ENCODE assay signal across 13 cellular contexts in genomic region chr6:8080338-8081151, GRCh38. TPM values are rescaled to one million over a fixed set of nuclear protein-coding genes. Genes with fewer than 3 reads are reported as not detected.
DNase-seq lines count a peak whose midpoint lies in the region; ATAC-seq, FAIRE-seq and TF ChIP-seq lines count a peak whose summit lies in the region.
"Had no signal": no experiment of that assay in that cellular context is flagged by ENCODE, and none has a peak within 500 bp of the region (broad histone marks: within the 10 kb centered on the region; RNA-seq: fewer than 3 reads in every experiment).

No MANE protein-coding gene starts in this region.

- no peak for FAIRE-seq in small intestine (lab: Jason Lieb, UNC)

- no peaks in the 10 kb centered on the region for H3K27me3 ChIP-seq in small intestine (ENCODE audit: control insufficient read depth in 2 of 2, insufficient read depth in 2 of 2, low read length in 2 of 2)
- no peaks in the 10 kb centered on the region for H3K27me3 ChIP-seq in neural progenitor cell
- H3K27me3 ChIP-seq in SJCRH30, result no peaks in the 10 kb centered on the region
- H3K27me3 ChIP-seq: thyroid gland had no signal

- H3K79me2 ChIP-seq in neural progenitor cell (ENCODE audit: low read depth), result no peaks in the 10 kb centered on the region

- H4K20me1 ChIP-seq in neural progenitor cell (ENCODE audit: low read depth), result peaks cover 14% of the 10 kb centered on the region

- no peak overlapping the region for H3K4me3 ChIP-seq in fibroblast of pulmonary artery (replicated peaks; ENCODE audit: low read depth, low read length)
- no peak overlapping the region for H3K4me3 ChIP-seq in small intestine (ENCODE audit: low read depth in 1 of 2, low read length in 2 of 2)
- H3K4me3 ChIP-seq in neural progenitor cell, result no peak overlapping the region
- no peak overlapping the region for H3K4me3 ChIP-seq in SJCRH30
- H3K4me3 ChIP-seq: thyroid gland had no signal

- DNase-seq in HCEC 1CT, result peak; percentile 85
- DNase-seq in SIG-M5 (lab: John Stamatoyannopoulos, UW), result peak; percentile 53
- DNase-seq in fibroblast of pulmonary artery (ENCODE audit: low read depth), result peak; percentile 80
- peak; percentile 46 for DNase-seq in small intestine
- DNase-seq in neural progenitor cell (ENCODE audit: low spot score), result no peak
- no peak for DNase-seq in activated CD4-positive, alpha-beta T cell treated with anti-CD3 and anti-CD28 coated beads for 48 hours
- no peak for DNase-seq in SJCRH30
- DNase-seq: NCI-H82, thyroid gland, WERI-Rb-1 had no signal

- 42 to 68% (median 56%) methylated on average over 4 of the region's 4 CpGs for WGBS in small intestine, 3 donors

- no peak for TF ChIP-seq CTCF in fibroblast of pulmonary artery (IDR thresholded peaks at IDR 0.05; ENCODE audit: low read length, missing control alignments)
- no peak for TF ChIP-seq CTCF in neural progenitor cell (IDR thresholded peaks at IDR 0.05)

- H3K36me3 Mint-ChIP-seq in neural progenitor cell, result peaks cover 18% of the 10 kb centered on the region

- no peak overlapping the region for H2AFZ ChIP-seq in neural progenitor cell (replicated peaks)

- peaks cover 2% of the 10 kb centered on the region for H3K9me3 Mint-ChIP-seq in neural progenitor cell
- H3K9me3 Mint-ChIP-seq: activated naive CD4-positive, alpha-beta T cell treated with anti-CD3 and anti-CD28 coated beads, Interleukin-2, amount 50 U/mL, for 72 hours had no signal

- no peaks in the 10 kb centered on the region for H3F3A ChIP-seq in neural progenitor cell (ENCODE audit: low read depth)

- no peak for ATAC-seq in GM18868 (IDR thresholded peaks at IDR 0.05; ENCODE audit: unreplicated experiment)
- ATAC-seq: activated naive CD4-positive, alpha-beta T cell treated with anti-CD3 and anti-CD28 coated beads, Interleukin-2, amount 50 U/mL, for 72 hours had no signal

- H3K36me3 ChIP-seq in small intestine (ENCODE audit: control insufficient read depth in 2 of 2, insufficient read depth in 2 of 2, low read length in 2 of 2) (no peaks in the 10 kb centered on the region), neural progenitor cell (no peaks in the 10 kb centered on the region), SJCRH30 (peaks cover 5% of the 10 kb centered on the region)
- H3K36me3 ChIP-seq: thyroid gland had no signal

- no peaks in the 10 kb centered on the region for H3K4me1 Mint-ChIP-seq in neural progenitor cell

- H3K9ac ChIP-seq in neural progenitor cell, result no peak overlapping the region

- H3K27ac Mint-ChIP-seq in neural progenitor cell, result no peak overlapping the region
- H3K27ac Mint-ChIP-seq: mesothelial cell of epicardium had no signal

- H3K4me1 ChIP-seq in small intestine (ENCODE audit: control insufficient read depth in 2 of 2, insufficient read depth in 1 of 2, low read depth in 1 of 2, low read length in 1 of 2) (peaks cover 0 to 2% of the 10 kb centered on the region in 2 donors), neural progenitor cell (no peaks in the 10 kb centered on the region), SJCRH30 (no peaks in the 10 kb centered on the region; the same call in 1 of the 2 replicates)

- H3K4me3 Mint-ChIP-seq in neural progenitor cell, result no peak overlapping the region
- H3K4me3 Mint-ChIP-seq: mesothelial cell of epicardium had no signal

- H3K27ac ChIP-seq in small intestine (ENCODE audit: low read depth in 1 of 2, low read length in 1 of 2) (no peak overlapping the region), neural progenitor cell (no peak overlapping the region), SJCRH30 (no peak overlapping the region)
- H3K27ac ChIP-seq: thyroid gland, WERI-Rb-1 had no signal

- no peaks in the 10 kb centered on the region for H3K27me3 Mint-ChIP-seq in neural progenitor cell (ENCODE audit: insufficient read depth, low read depth)

- H3K9me3 ChIP-seq in small intestine (ENCODE audit: control insufficient read depth, low read depth) (no peaks in the 10 kb centered on the region), neural progenitor cell (ENCODE audit: low read depth) (no peaks in the 10 kb centered on the region), SJCRH30 (replicated peaks) (no peaks in the 10 kb centered on the region)
- H3K9me3 ChIP-seq: thyroid gland had no signal

- no peak overlapping the region for H3K4me2 ChIP-seq in neural progenitor cell

RNA-seq across cellular contexts. Expression of gene BLOC1S5, which starts 16.4 kb away (rescaled TPM):
- 10 to 100 TPM in 1 of 3 donors, 1 to 10 TPM in 2; 3.2 to 11.9 (median 5.1) TPM for polyA plus RNA-seq in small intestine
- total RNA-seq in neural progenitor cell (ENCODE audit: low replicate concordance), result 20.4 and 34.4 TPM in 2 replicates
- total RNA-seq in SJCRH30 (2014; rRNA removed; shearing (Covaris generic)), result 13.3 and 13.4 TPM in 2 replicates

RNA-seq across cellular contexts. Expression of gene EEF1E1, which starts 21.8 kb away (rescaled TPM):
- 10 to 100 TPM; 14.3 to 36.3 (median 16.8) TPM for polyA plus RNA-seq in small intestine
- total RNA-seq in neural progenitor cell (ENCODE audit: low replicate concordance), result 85.6 and 119 TPM in 2 replicates
- 64.3 and 72.5 TPM in 2 replicates for total RNA-seq in SJCRH30 (2014; rRNA removed; shearing (Covaris generic))

Comparison
In these comparisons a context has a peak if more than half of its experiments do, and no peak if none do; other contexts are left out.
1. DNase-seq: peak in HCEC 1CT (single experiment), SIG-M5 (single experiment), fibroblast of pulmonary artery (single experiment) and small intestine (single experiment); none in neural progenitor cell (single experiment), activated CD4-positive, alpha-beta T cell treated with anti-CD3 and anti-CD28 coated beads for 48 hours (single experiment) and SJCRH30 (0 of 2).